Comparison of ENCODE assay signal across 1 cellular context in the genomic region with DNA sequence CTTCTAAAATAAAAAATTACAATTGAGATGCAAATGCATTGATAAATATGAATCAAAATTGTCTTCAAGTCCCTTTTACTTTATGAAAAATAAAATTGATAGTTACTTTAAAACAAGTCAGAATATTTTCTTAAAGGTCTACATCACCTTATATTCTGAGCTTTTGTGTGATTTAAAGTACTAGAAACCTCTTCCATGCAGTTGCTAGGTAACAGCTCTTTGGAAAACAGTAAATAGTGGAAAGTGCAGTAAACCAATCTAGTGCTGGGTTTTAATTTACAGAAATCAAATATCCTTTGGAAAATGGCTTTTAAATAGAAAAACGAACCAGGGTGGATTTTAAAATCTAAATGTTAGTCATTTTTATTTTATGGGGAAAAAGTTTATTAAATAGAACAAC.
TF ChIP-seq lines count a peak whose summit lies in the region.

No MANE protein-coding gene starts in this region.

TF ChIP-seq in GM23338, 12 proteins besides CTCF, POLR2A, EP300 and RAD21 (continued from another document):
- TF ChIP-seq, protein P1, sequence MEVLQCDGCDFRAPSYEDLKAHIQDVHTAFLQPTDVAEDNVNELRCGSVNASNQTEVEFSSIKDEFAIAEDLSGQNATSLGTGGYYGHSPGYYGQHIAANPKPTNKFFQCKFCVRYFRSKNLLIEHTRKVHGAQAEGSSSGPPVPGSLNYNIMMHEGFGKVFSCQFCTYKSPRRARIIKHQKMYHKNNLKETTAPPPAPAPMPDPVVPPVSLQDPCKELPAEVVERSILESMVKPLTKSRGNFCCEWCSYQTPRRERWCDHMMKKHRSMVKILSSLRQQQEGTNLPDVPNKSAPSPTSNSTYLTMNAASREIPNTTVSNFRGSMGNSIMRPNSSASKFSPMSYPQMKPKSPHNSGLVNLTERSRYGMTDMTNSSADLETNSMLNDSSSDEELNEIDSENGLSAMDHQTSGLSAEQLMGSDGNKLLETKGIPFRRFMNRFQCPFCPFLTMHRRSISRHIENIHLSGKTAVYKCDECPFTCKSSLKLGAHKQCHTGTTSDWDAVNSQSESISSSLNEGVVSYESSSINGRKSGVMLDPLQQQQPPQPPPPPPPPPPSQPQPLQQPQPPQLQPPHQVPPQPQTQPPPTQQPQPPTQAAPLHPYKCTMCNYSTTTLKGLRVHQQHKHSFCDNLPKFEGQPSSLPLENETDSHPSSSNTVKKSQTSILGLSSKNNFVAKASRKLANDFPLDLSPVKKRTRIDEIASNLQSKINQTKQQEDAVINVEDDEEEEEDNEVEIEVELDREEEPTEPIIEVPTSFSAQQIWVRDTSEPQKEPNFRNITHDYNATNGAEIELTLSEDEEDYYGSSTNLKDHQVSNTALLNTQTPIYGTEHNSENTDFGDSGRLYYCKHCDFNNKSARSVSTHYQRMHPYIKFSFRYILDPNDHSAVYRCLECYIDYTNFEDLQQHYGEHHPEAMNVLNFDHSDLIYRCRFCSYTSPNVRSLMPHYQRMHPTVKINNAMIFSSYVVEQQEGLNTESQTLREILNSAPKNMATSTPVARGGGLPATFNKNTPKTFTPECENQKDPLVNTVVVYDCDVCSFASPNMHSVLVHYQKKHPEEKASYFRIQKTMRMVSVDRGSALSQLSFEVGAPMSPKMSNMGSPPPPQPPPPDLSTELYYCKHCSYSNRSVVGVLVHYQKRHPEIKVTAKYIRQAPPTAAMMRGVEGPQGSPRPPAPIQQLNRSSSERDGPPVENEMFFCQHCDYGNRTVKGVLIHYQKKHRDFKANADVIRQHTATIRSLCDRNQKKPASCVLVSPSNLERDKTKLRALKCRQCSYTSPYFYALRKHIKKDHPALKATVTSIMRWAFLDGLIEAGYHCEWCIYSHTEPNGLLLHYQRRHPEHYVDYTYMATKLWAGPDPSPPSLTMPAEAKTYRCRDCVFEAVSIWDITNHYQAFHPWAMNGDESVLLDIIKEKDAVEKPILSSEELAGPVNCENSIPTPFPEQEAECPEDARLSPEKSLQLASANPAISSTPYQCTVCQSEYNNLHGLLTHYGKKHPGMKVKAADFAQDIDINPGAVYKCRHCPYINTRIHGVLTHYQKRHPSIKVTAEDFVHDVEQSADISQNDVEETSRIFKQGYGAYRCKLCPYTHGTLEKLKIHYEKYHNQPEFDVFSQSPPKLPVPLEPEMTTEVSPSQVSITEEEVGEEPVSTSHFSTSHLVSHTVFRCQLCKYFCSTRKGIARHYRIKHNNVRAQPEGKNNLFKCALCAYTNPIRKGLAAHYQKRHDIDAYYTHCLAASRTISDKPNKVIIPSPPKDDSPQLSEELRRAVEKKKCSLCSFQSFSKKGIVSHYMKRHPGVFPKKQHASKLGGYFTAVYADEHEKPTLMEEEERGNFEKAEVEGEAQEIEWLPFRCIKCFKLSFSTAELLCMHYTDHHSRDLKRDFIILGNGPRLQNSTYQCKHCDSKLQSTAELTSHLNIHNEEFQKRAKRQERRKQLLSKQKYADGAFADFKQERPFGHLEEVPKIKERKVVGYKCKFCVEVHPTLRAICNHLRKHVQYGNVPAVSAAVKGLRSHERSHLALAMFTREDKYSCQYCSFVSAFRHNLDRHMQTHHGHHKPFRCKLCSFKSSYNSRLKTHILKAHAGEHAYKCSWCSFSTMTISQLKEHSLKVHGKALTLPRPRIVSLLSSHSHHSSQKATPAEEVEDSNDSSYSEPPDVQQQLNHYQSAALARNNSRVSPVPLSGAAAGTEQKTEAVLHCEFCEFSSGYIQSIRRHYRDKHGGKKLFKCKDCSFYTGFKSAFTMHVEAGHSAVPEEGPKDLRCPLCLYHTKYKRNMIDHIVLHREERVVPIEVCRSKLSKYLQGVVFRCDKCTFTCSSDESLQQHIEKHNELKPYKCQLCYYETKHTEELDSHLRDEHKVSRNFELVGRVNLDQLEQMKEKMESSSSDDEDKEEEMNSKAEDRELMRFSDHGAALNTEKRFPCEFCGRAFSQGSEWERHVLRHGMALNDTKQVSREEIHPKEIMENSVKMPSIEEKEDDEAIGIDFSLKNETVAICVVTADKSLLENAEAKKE (CRISPR knock-in tag; IDR thresholded peaks at IDR 0.05) = no peak
- TF ChIP-seq POLR2AphosphoS5 (IDR thresholded peaks at IDR 0.05; ENCODE audit: low read depth) (no peak), ZNF331 (CRISPR knock-in tag; IDR thresholded peaks at IDR 0.05; ENCODE audit: low read depth) (no peak), EZH2phosphoT487 (IDR thresholded peaks at IDR 0.05; ENCODE audit: unreplicated experiment) (no peak), NANOG (IDR thresholded peaks at IDR 0.05; ENCODE audit: borderline replicate concordance) (no peak)
- TF ChIP-seq, protein P2, sequence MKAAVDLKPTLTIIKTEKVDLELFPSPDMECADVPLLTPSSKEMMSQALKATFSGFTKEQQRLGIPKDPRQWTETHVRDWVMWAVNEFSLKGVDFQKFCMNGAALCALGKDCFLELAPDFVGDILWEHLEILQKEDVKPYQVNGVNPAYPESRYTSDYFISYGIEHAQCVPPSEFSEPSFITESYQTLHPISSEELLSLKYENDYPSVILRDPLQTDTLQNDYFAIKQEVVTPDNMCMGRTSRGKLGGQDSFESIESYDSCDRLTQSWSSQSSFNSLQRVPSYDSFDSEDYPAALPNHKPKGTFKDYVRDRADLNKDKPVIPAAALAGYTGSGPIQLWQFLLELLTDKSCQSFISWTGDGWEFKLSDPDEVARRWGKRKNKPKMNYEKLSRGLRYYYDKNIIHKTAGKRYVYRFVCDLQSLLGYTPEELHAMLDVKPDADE (IDR thresholded peaks at IDR 0.05) = no peak
